In genomic region chr3:22765679-22766078, GRCh38 we compare ENCODE assay signal across 35 cellular contexts.
DNase-seq lines count a peak whose midpoint lies in the region; ATAC-seq, FAIRE-seq and TF ChIP-seq lines count a peak whose summit lies in the region.
"Had no signal": no experiment of that assay in that cellular context is flagged by ENCODE, and none has a peak within 500 bp of the region (broad histone marks: within the 10 kb centered on the region; RNA-seq: fewer than 3 reads in every experiment).

No MANE protein-coding gene starts in this region.

- CTCF ChIA-PET in HepG2 (lab: Yijun Ruan, JAX; ENCODE audit: low intra/inter-chr PET ratio, low total read pairs) (no interaction called here), A549 (lab: Yijun Ruan, JAX) (no interaction called here), IMR-90 (lab: Yijun Ruan, JAX) (no interaction called here), K562 (lab: Yijun Ruan, JAX; ENCODE audit: low intra/inter-chr PET ratio) (no interaction called here)
- CTCF ChIA-PET in CD8-positive, alpha-beta memory T cell (lab: Charles Lee), result no interaction called here

- no peaks in the 10 kb centered on the region for H3K79me2 ChIP-seq in HepG2 (ENCODE audit: insufficient read depth, low read length)
- H3K79me2 ChIP-seq in K562 (ENCODE audit: control insufficient read depth, insufficient read depth, low read length), result no peaks in the 10 kb centered on the region

- no peak for TF ChIP-seq EP300 in HepG2 (IDR thresholded peaks at IDR 0.05; ENCODE audit: low read depth in 2 of 2, low read length in 2 of 2)
- no peak for TF ChIP-seq EP300 in HepG2 (CRISPR knock-in tag; IDR thresholded peaks at IDR 0.05; ENCODE audit: borderline replicate concordance)
- no peak for TF ChIP-seq EP300 in A549 (IDR thresholded peaks at IDR 0.05)
- TF ChIP-seq EP300 in K562 (IDR thresholded peaks at IDR 0.05; ENCODE audit: low read length), result no peak

- H3K4me2 ChIP-seq in HepG2 (ENCODE audit: low read depth, low read length) (no peak overlapping the region), A549 (no peak overlapping the region), IMR-90 (ENCODE audit: low read depth, low read length) (no peak overlapping the region), K562 (ENCODE audit: insufficient read depth, low read length) (no peak overlapping the region)
- H3K4me2 ChIP-seq: BLaER1; BLaER1 treated with 17β-estradiol and CSF1 and Interleukin-3, amounts not matched to agents 10 nM and 100 nM had no signal

- H3K4me1 Mint-ChIP-seq in CD8-positive, alpha-beta memory T cell, result no peaks in the 10 kb centered on the region
- H3K4me1 Mint-ChIP-seq: B cell; CD14-positive monocyte; CD4-positive, alpha-beta memory T cell; CD4-positive, CD25-positive, alpha-beta regulatory T cell had no signal

- H3K4me1 ChIP-seq in HepG2 (ENCODE audit: insufficient read depth, low read length) (no peaks in the 10 kb centered on the region), right lobe of liver (no peaks in the 10 kb centered on the region), A549 (no peaks in the 10 kb centered on the region), IMR-90 (ENCODE audit: control insufficient read depth, insufficient read depth, low read length) (no peaks in the 10 kb centered on the region), K562 (replicated peaks in 1 of 2; ENCODE audit: control insufficient read depth in 2 of 2, insufficient read depth in 2 of 2, low read length in 2 of 2) (no peaks in the 10 kb centered on the region)
- no peaks in the 10 kb centered on the region for H3K4me1 ChIP-seq in CD8-positive, alpha-beta memory T cell (ENCODE audit: insufficient read depth, low read length)
- H3K4me1 ChIP-seq: BE2C; BLaER1; BLaER1 treated with 17β-estradiol and CSF1 and Interleukin-3, amounts not matched to agents 10 nM and 100 nM had no signal

- no peak overlapping the region for H2BK5ac ChIP-seq in IMR-90 (ENCODE audit: low read depth, low read length, poor library complexity, severe bottlenecking)

- H2BK15ac ChIP-seq in IMR-90 (ENCODE audit: low read depth, low read length), result no peak overlapping the region

- no peak overlapping the region for H2BK20ac ChIP-seq in IMR-90 (ENCODE audit: low read depth, low read length)

- H3K9ac ChIP-seq in HepG2 (ENCODE audit: insufficient read depth, low read depth, low read length) (no peak overlapping the region), IMR-90 (ENCODE audit: low read depth, low read length) (no peak overlapping the region), K562 (ENCODE audit: insufficient read depth in 1 of 2, low read depth in 2 of 2, low read length in 2 of 2) (no peak overlapping the region)
- H3K9ac ChIP-seq: BLaER1; BLaER1 treated with 17β-estradiol and CSF1 and Interleukin-3, amounts not matched to agents 10 nM and 100 nM had no signal

- no peak overlapping the region for H2BK120ac ChIP-seq in IMR-90 (ENCODE audit: low read depth, low read length)

- H3K14ac ChIP-seq in IMR-90 (replicated peaks; ENCODE audit: low read depth, low read length), result no peak overlapping the region

- no peak overlapping the region for H3K56ac ChIP-seq in IMR-90 (ENCODE audit: extremely low read depth, insufficient read depth, low read length)

- BruUV-seq in HepG2 (replicated peaks; lab: Mats Ljungman, UMichigan) (no TSS peak), IMR-90 (replicated peaks; lab: Mats Ljungman, UMichigan) (no TSS peak), K562 (replicated peaks; lab: Mats Ljungman, UMichigan) (no TSS peak)

- POLR2A ChIA-PET in HepG2 (lab: Yijun Ruan, JAX), result no interaction called here
- POLR2A ChIA-PET in A549 (lab: Yijun Ruan, JAX), result no interaction called here
- POLR2A ChIA-PET in IMR-90 (lab: Charles Lee; ENCODE audit: unreplicated experiment), result no interaction called here
- POLR2A ChIA-PET in K562 (lab: Yijun Ruan, JAX), result no interaction called here
- POLR2A ChIA-PET in CD8-positive, alpha-beta memory T cell (lab: Charles Lee), result no interaction called here

- no peak overlapping the region for H2AK9ac ChIP-seq in IMR-90 (replicated peaks; ENCODE audit: low read depth, low read length, poor library complexity)

- H3K27ac ChIP-seq in HepG2 (ENCODE audit: extremely low read length, insufficient read depth, low read length) (no peak overlapping the region), right lobe of liver (no peak overlapping the region), A549 (no peak overlapping the region), IMR-90 (ENCODE audit: insufficient read depth, low read length) (no peak overlapping the region), K562 (ENCODE audit: extremely low read depth, low read depth, low read length) (no peak overlapping the region)
- no peak overlapping the region for H3K27ac ChIP-seq in CD8-positive, alpha-beta memory T cell (ENCODE audit: low read depth, low read length)
- H3K27ac ChIP-seq: 22Rv1; BLaER1; BLaER1 treated with 17β-estradiol and CSF1 and Interleukin-3, amounts not matched to agents 10 nM and 100 nM; C4-2B had no signal

- TF ChIP-seq POLR2A in HepG2 (IDR thresholded peaks at IDR 0.05; ENCODE audit: insufficient read depth in 1 of 2, low read depth in 2 of 2, low read length in 2 of 2) (no peak), right lobe of liver (IDR thresholded peaks at IDR 0.05) (no peak), A549 (IDR thresholded peaks at IDR 0.05; ENCODE audit: low read length) (no peak), IMR-90 (IDR thresholded peaks at IDR 0.05; ENCODE audit: low read depth, low read length) (no peak), K562 (conservative IDR thresholded peaks at IDR 0.05) (no peak)

- H3K4ac ChIP-seq in IMR-90 (ENCODE audit: low read depth, low read length), result no peak overlapping the region

- no peak for TF ChIP-seq CTCF in HepG2 (CRISPR knock-in tag; IDR thresholded peaks at IDR 0.05)
- TF ChIP-seq CTCF in right lobe of liver (IDR thresholded peaks at IDR 0.05), result no peak
- TF ChIP-seq CTCF in A549 (IDR thresholded peaks at IDR 0.05), result no peak
- no peak for TF ChIP-seq CTCF in IMR-90 (conservative IDR thresholded peaks at IDR 0.05; ENCODE audit: low read depth, low read length)
- TF ChIP-seq CTCF in K562 (IDR thresholded peaks at IDR 0.05 in 2 of 3, conservative IDR thresholded peaks at IDR 0.05 in 1 of 3; ENCODE audit: insufficient read depth in 2 of 3, low read depth in 1 of 3, low read length in 3 of 3), result no peak

- H3K36me3 ChIP-seq in HepG2 (replicated peaks in 1 of 2; ENCODE audit: control insufficient read depth in 1 of 2, insufficient read depth in 2 of 2, low read length in 2 of 2), result no peaks in the 10 kb centered on the region
- no peaks in the 10 kb centered on the region for H3K36me3 ChIP-seq in right lobe of liver
- no peaks in the 10 kb centered on the region for H3K36me3 ChIP-seq in IMR-90 (ENCODE audit: control insufficient read depth, insufficient read depth, low read length)
- H3K36me3 ChIP-seq in K562 (ENCODE audit: control insufficient read depth, insufficient read depth, low read length), result no peaks in the 10 kb centered on the region
- H3K36me3 ChIP-seq in CD8-positive, alpha-beta memory T cell (ENCODE audit: insufficient read depth, low read length), result no peaks in the 10 kb centered on the region
- H3K36me3 ChIP-seq: BE2C; BLaER1; BLaER1 treated with 17β-estradiol and CSF1 and Interleukin-3, amounts not matched to agents 10 nM and 100 nM had no signal

- H3K23ac ChIP-seq in IMR-90 (ENCODE audit: low read depth, low read length), result no peak overlapping the region

- H3K4me3 ChIP-seq in HepG2 (replicated peaks in 1 of 3; ENCODE audit: insufficient read depth in 1 of 3, low read depth in 2 of 3, low read length in 3 of 3) (no peak overlapping the region), right lobe of liver (no peak overlapping the region), A549 (no peak overlapping the region), IMR-90 (ENCODE audit: insufficient read depth, low read depth, low read length) (no peak overlapping the region), K562 (no peak overlapping the region)
- H3K4me3 ChIP-seq in CD8-positive, alpha-beta memory T cell (ENCODE audit: low read length), result no peak overlapping the region
- H3K4me3 ChIP-seq: BLaER1; BLaER1 treated with 17β-estradiol and CSF1 and Interleukin-3, amounts not matched to agents 10 nM and 100 nM had no signal

- H3K27me3 ChIP-seq in HepG2 (ENCODE audit: control insufficient read depth in 1 of 2, insufficient read depth in 2 of 2, low read length in 2 of 2) (no peaks in the 10 kb centered on the region), right lobe of liver (no peaks in the 10 kb centered on the region), IMR-90 (ENCODE audit: control insufficient read depth, insufficient read depth, low read length) (no peaks in the 10 kb centered on the region), K562 (ENCODE audit: control insufficient read depth in 2 of 2, insufficient read depth in 2 of 2, low read length in 2 of 2) (no peaks in the 10 kb centered on the region)
- no peaks in the 10 kb centered on the region for H3K27me3 ChIP-seq in CD8-positive, alpha-beta memory T cell (ENCODE audit: insufficient read depth, low read length, poor library complexity, severe bottlenecking)
- H3K27me3 ChIP-seq: BE2C; BLaER1; BLaER1 treated with 17β-estradiol and CSF1 and Interleukin-3, amounts not matched to agents 10 nM and 100 nM had no signal

- no peak overlapping the region for H3K27ac Mint-ChIP-seq in CD8-positive, alpha-beta memory T cell
- H3K27ac Mint-ChIP-seq: B cell; CD14-positive monocyte; CD4-positive, alpha-beta T cell; CD4-positive, CD25-positive, alpha-beta regulatory T cell; CD8-positive, alpha-beta T cell had no signal

- H3K4me3 Mint-ChIP-seq in CD8-positive, alpha-beta memory T cell, result no peak overlapping the region
- H3K4me3 Mint-ChIP-seq: B cell; CD14-positive monocyte; CD4-positive, alpha-beta memory T cell; CD4-positive, alpha-beta T cell; CD4-positive, CD25-positive, alpha-beta regulatory T cell; CD8-positive, alpha-beta T cell had no signal

- no peak overlapping the region for H2AK5ac ChIP-seq in IMR-90 (ENCODE audit: low read depth, low read length)

- no peak for TF ChIP-seq RAD21 in HepG2 (CRISPR knock-in tag; IDR thresholded peaks at IDR 0.05)
- no peak for TF ChIP-seq RAD21 in A549 (conservative IDR thresholded peaks at IDR 0.05 in 1 of 2, IDR thresholded peaks at IDR 0.05 in 1 of 2)
- TF ChIP-seq RAD21 in IMR-90 (IDR thresholded peaks at IDR 0.05; ENCODE audit: low read length), result no peak
- TF ChIP-seq RAD21 in K562 (CRISPR knock-in tag; conservative IDR thresholded peaks at IDR 0.05 in 1 of 2, IDR thresholded peaks at IDR 0.05 in 1 of 2), result no peak

- H4K20me1 ChIP-seq in HepG2 (ENCODE audit: insufficient read depth, low read length) (no peaks in the 10 kb centered on the region), IMR-90 (ENCODE audit: insufficient read depth, low read length) (no peaks in the 10 kb centered on the region), K562 (replicated peaks; ENCODE audit: control insufficient read depth, insufficient read depth, low read length) (no peaks in the 10 kb centered on the region)
- H4K20me1 ChIP-seq: BLaER1; BLaER1 treated with 17β-estradiol and CSF1 and Interleukin-3, amounts not matched to agents 10 nM and 100 nM had no signal

- H3K9me3 ChIP-seq in HepG2 (ENCODE audit: low read length) (peaks cover 49% of the 10 kb centered on the region), right lobe of liver (no peaks in the 10 kb centered on the region), A549 (no peaks in the 10 kb centered on the region), IMR-90 (ENCODE audit: control insufficient read depth, insufficient read depth, low read length) (peaks cover 2% of the 10 kb centered on the region; the same call in 1 of the 2 replicates), K562 (replicated peaks; ENCODE audit: control insufficient read depth, insufficient read depth, low read depth, low read length) (no peaks in the 10 kb centered on the region; the same call in 1 of the 2 replicates)
- H3K9me3 ChIP-seq in CD8-positive, alpha-beta memory T cell (ENCODE audit: low read length), result no peaks in the 10 kb centered on the region
- H3K9me3 ChIP-seq: BE2C, Caco-2 had no signal

- H3K79me1 ChIP-seq in IMR-90 (ENCODE audit: low read depth in 1 of 2, low read length in 2 of 2), result no peaks in the 10 kb centered on the region

- no peak overlapping the region for H4K91ac ChIP-seq in IMR-90 (ENCODE audit: insufficient read depth, low read depth, low read length)

- H3K9me3 Mint-ChIP-seq in CD8-positive, alpha-beta memory T cell, result peaks cover 0 to 24% (median 11%) of the 10 kb centered on the region in 5 donors

- no peak for DNase-seq in HepG2 (ENCODE audit: low spot score)
- no peak for DNase-seq in right lobe of liver
- DNase-seq in A549 (ENCODE audit: low read depth in 1 of 2, low spot score in 1 of 2), result no peak
- no peak for DNase-seq in IMR-90
- no peak for DNase-seq in K562 (ENCODE audit: extremely low read depth in 1 of 4, low spot score in 3 of 4)
- no peak for DNase-seq in CD8-positive, alpha-beta memory T cell
- no peak for DNase-seq in mucosa of gallbladder (ENCODE audit: low spot score)
- DNase-seq: 8988T; ACHN; AML-193; BE2C; C1 segment of cervical spinal cord; Caco-2; Calu3; CD4-positive, alpha-beta memory T cell; CD4-positive, alpha-beta T cell; CD4-positive, CD25-positive, alpha-beta regulatory T cell; CD8-positive, alpha-beta T cell; COR-L47; DMS 273 treated with DMSO at 0.1 percent for 48 hours; DMS153; DMS53; DMS79; DMS79 treated with DMSO at 0.1 percent for 48 hours; DND-41; EL had no signal

- FAIRE-seq in HepG2 (lab: Jason Lieb, UNC) (no peak), A549 (lab: Jason Lieb, UNC) (no peak), K562 (lab: Jason Lieb, UNC) (no peak)
- FAIRE-seq: A204.1, D721Med had no signal

- in situ Hi-C loops in HepG2 (cut with HindIII; ENCODE audit: extremely low pct_ligation_motif_present, low pct_unique_long_range_greater_than_20kb) (no loop called here), IMR-90 (cut with MboI; ENCODE audit: low sequenced_read_pairs) (no loop called here), K562 (cut with MboI) (no loop called here)

- H3K9me1 ChIP-seq in IMR-90 (ENCODE audit: insufficient read depth, low read length) (no peaks in the 10 kb centered on the region), K562 (ENCODE audit: control insufficient read depth, insufficient read depth, low read length) (no peaks in the 10 kb centered on the region)

- no peak overlapping the region for H4K8ac ChIP-seq in IMR-90 (ENCODE audit: low read depth in 2 of 2, low read length in 2 of 2)

- no peak overlapping the region for H4K5ac ChIP-seq in IMR-90 (ENCODE audit: low read depth, low read length)

- H2AFZ ChIP-seq in HepG2 (ENCODE audit: low read length) (no peak overlapping the region), IMR-90 (replicated peaks; ENCODE audit: low read length, poor library complexity) (no peak overlapping the region), K562 (ENCODE audit: low read depth, low read length) (no peak overlapping the region)

- H3K18ac ChIP-seq in IMR-90 (ENCODE audit: low read depth, low read length), result no peak overlapping the region

- no peaks in the 10 kb centered on the region for H3K27me3 Mint-ChIP-seq in CD8-positive, alpha-beta memory T cell
- H3K27me3 Mint-ChIP-seq: B cell; CD4-positive, alpha-beta memory T cell; CD4-positive, alpha-beta T cell; CD4-positive, CD25-positive, alpha-beta regulatory T cell had no signal

- no peaks in the 10 kb centered on the region for H3K36me3 Mint-ChIP-seq in CD8-positive, alpha-beta memory T cell
- H3K36me3 Mint-ChIP-seq: CD14-positive monocyte; CD4-positive, alpha-beta memory T cell; CD4-positive, CD25-positive, alpha-beta regulatory T cell; CD8-positive, alpha-beta T cell had no signal

- dilution Hi-C loops in IMR-90 (cut with HindIII; ENCODE audit: low sequenced_read_pairs, unreplicated experiment), result no loop called here

- ATAC-seq in HepG2 (no peak), right lobe of liver (no peak), A549 (no peak), IMR-90 (ENCODE audit: low read depth) (no peak), K562 (no peak), HG03565 (IDR thresholded peaks at IDR 0.05; ENCODE audit: unreplicated experiment) (no peak)
- ATAC-seq: CD8-positive, alpha-beta T cell had no signal

- intact Hi-C loops in HepG2 (cut with micrococcal nuclease; ENCODE audit: unreplicated experiment) (no loop called here), right lobe of liver (cut with DNase I) (no loop called here), IMR-90 (cut with micrococcal nuclease) (no loop called here), K562 (cut with micrococcal nuclease) (no loop called here)

Comparison
In these comparisons a context has a peak if more than half of its experiments do, and no peak if none do; other contexts are left out.
1. Of the 241 proteins assayed by ChIP-seq in both HepG2 and K562: peak only in HepG2: none; only in K562: MAFG; in both: MAFF and MAFK; in neither: 238.